In genomic region chr5:43997647-43998251, GRCh38 we compare ENCODE assay signal across 18 cellular contexts.
DNase-seq lines count a peak whose midpoint lies in the region; ATAC-seq, FAIRE-seq and TF ChIP-seq lines count a peak whose summit lies in the region.
"Had no signal": no experiment of that assay in that cellular context is flagged by ENCODE, and none has a peak within 500 bp of the region (broad histone marks: within the 10 kb centered on the region; RNA-seq: fewer than 3 reads in every experiment).

No MANE protein-coding gene starts in this region.

- no peak overlapping the region for H4K8ac ChIP-seq in trophoblast cell (ENCODE audit: low read depth, low read length)

- DNase-seq in H4 (ENCODE audit: low spot score) (peak; percentile 96), Panc1 (ENCODE audit: low read depth, low spot score) (peak; percentile 78), fibroblast of the conjunctiva (ENCODE audit: low read depth) (peak; percentile 77), trophoblast cell (peak; percentile 55 to 59), GM10266 (ENCODE audit: extremely low spot score) (no peak), DMS79 treated with DMSO at 0.1 percent for 48 hours (lab: John Stamatoyannopoulos, UW) (no peak), GM12891 (ENCODE audit: insufficient read length, low spot score) (no peak)
- DNase-seq: CD4-positive, alpha-beta memory T cell; effector memory CD4-positive, alpha-beta T cell; glutamatergic neuron; KG1; left colon; NCI-H2029; NK-92 treated with Interleukin-12 subunit alpha and Interleukin-12 subunit beta, amount 100 ng/mL, for 24 hours had no signal

- H4K91ac ChIP-seq in trophoblast cell (ENCODE audit: low read depth, low read length) = no peak overlapping the region

- H3K9me3 ChIP-seq in Panc1 (ENCODE audit: control insufficient read depth, insufficient read depth, low read depth, low read length) (0 out of 2 replicates have a peak, but pooled peaks cover 2% of the 10 kb centered on the region), trophoblast cell (ENCODE audit: insufficient read depth, low read depth, low read length) (no peaks in the 10 kb centered on the region)

- H2AK5ac ChIP-seq in trophoblast cell (ENCODE audit: low read length) = no peak overlapping the region

- no peak overlapping the region for H2AFZ ChIP-seq in trophoblast cell (ENCODE audit: insufficient read depth, low read length, poor library complexity)

- H3K14ac ChIP-seq in trophoblast cell (ENCODE audit: low read length) = no peak overlapping the region

- BruUV-seq in Panc1 (replicated peaks; lab: Mats Ljungman, UMichigan) = no TSS peak

- H3K27ac ChIP-seq in Panc1 (ENCODE audit: low read length) = no peak overlapping the region
- H3K27ac ChIP-seq in trophoblast cell (ENCODE audit: low read depth, low read length) = no peak overlapping the region
- H3K27ac ChIP-seq: VCaP had no signal

- no peak for TF ChIP-seq CTCF in Panc1 (IDR thresholded peaks at IDR 0.05)
- TF ChIP-seq CTCF in GM10266 (IDR thresholded peaks at IDR 0.05; ENCODE audit: control insufficient read depth, insufficient read depth, low read depth, missing control alignments) = no peak

- no peak overlapping the region for H2BK5ac ChIP-seq in trophoblast cell (ENCODE audit: low read depth, low read length, poor library complexity)

- H3K79me1 ChIP-seq in trophoblast cell (ENCODE audit: low read length) = no peaks in the 10 kb centered on the region

- no peaks in the 10 kb centered on the region for H3K36me3 ChIP-seq in Panc1 (ENCODE audit: control insufficient read depth, insufficient read depth, low read length)
- H3K36me3 ChIP-seq in trophoblast cell (ENCODE audit: control insufficient read depth in 1 of 2, insufficient read depth in 2 of 2, low read length in 2 of 2) = no peaks in the 10 kb centered on the region

- TF ChIP-seq POLR2A in GM12891 (IDR thresholded peaks at IDR 0.05; ENCODE audit: low read depth, low read length) = no peak

- CTCF ChIA-PET in Panc1 (lab: Charles Lee) = no interaction called here

- H3K27me3 ChIP-seq in Panc1 (ENCODE audit: control insufficient read depth, insufficient read depth, low read length) (no peaks in the 10 kb centered on the region), trophoblast cell (ENCODE audit: insufficient read depth, low read length) (no peaks in the 10 kb centered on the region)

- H3K4me3 ChIP-seq in Panc1 (ENCODE audit: low read depth in 2 of 2, low read length in 2 of 2) = no peak overlapping the region
- no peak overlapping the region for H3K4me3 ChIP-seq in trophoblast cell (ENCODE audit: low read depth, low read length)

- no peak overlapping the region for H4K12ac ChIP-seq in trophoblast cell (ENCODE audit: low read depth, low read length)

- peak; percentile 77 for ATAC-seq in Panc1
- no peak for ATAC-seq in GM21717 (IDR thresholded peaks at IDR 0.05; ENCODE audit: unreplicated experiment)
- ATAC-seq: left colon had no signal

- no peak overlapping the region for H2BK120ac ChIP-seq in trophoblast cell (ENCODE audit: insufficient read depth, low read length, poor library complexity)

- POLR2A ChIA-PET in Panc1 (lab: Charles Lee) = interaction anchor here (0.6 kb wide), 1 partner anchor 921 kb away, joined by 3 read pairs; no protein-coding TSS in a partner anchor

- no peak overlapping the region for H3K4me2 ChIP-seq in trophoblast cell (ENCODE audit: low read length)

- H3K9ac ChIP-seq in trophoblast cell (ENCODE audit: low read length) = no peak overlapping the region

- in situ Hi-C loops in Panc1 (cut with HindIII; ENCODE audit: low pct_unique_long_range_greater_than_20kb, low sequenced_read_pairs) = no loop called here

- no peak for FAIRE-seq in GM12891 (lab: Jason Lieb, UNC)
- FAIRE-seq: bronchial epithelial cell, G401.6 had no signal

- H3K23ac ChIP-seq in trophoblast cell (ENCODE audit: low read length) = no peak overlapping the region

- H3K4ac ChIP-seq in trophoblast cell (ENCODE audit: low read depth, low read length) = no peak overlapping the region

- no peaks in the 10 kb centered on the region for H3K4me1 ChIP-seq in Panc1 (ENCODE audit: control insufficient read depth, insufficient read depth, low read length)
- H3K4me1 ChIP-seq in trophoblast cell (ENCODE audit: control insufficient read depth in 1 of 2, insufficient read depth in 2 of 2, low read length in 2 of 2) = no peaks in the 10 kb centered on the region

- H3K79me2 ChIP-seq in trophoblast cell (ENCODE audit: control insufficient read depth, insufficient read depth, low read length, poor library complexity) = no peaks in the 10 kb centered on the region

- no peak overlapping the region for H3K18ac ChIP-seq in trophoblast cell (ENCODE audit: low read length)

- no CpG with 5 or more reads among the region's 5 CpGs for WGBS in trophoblast cell (ENCODE audit: extremely low coverage, insufficient coverage, insufficient read length)

- intact Hi-C loops in Panc1 (cut with micrococcal nuclease; ENCODE audit: unreplicated experiment) = no loop called here

- H2BK12ac ChIP-seq in trophoblast cell (ENCODE audit: low read length) = no peak overlapping the region

TF ChIP-seq in GM12891, 5 proteins besides CTCF, POLR2A, EP300 and RAD21:
- no peak for TF ChIP-seq PAX5 (IDR thresholded peaks at IDR 0.05; ENCODE audit: insufficient read depth, low read length, severe bottlenecking)
- no peak for TF ChIP-seq POU2F2 (IDR thresholded peaks at IDR 0.05; ENCODE audit: low read depth, low read length)
- no peak for TF ChIP-seq POLR2AphosphoS5 (IDR thresholded peaks at IDR 0.05; ENCODE audit: low read depth, low read length)
- TF ChIP-seq SPI1 (IDR thresholded peaks at IDR 0.05; ENCODE audit: low read depth, low read length) = no peak
- no peak for TF ChIP-seq TAF1 (IDR thresholded peaks at IDR 0.05; ENCODE audit: low read depth, low read length)

Comparison
In these comparisons a context has a peak if more than half of its experiments do, and no peak if none do; other contexts are left out.
1. DNase-seq: peak in H4 (single experiment), Panc1 (single experiment), fibroblast of the conjunctiva (single experiment) and trophoblast cell (2 of 2); none in GM10266 (single experiment), DMS79 treated with DMSO at 0.1 percent for 48 hours (single experiment) and GM12891 (single experiment).